In the genomic region with DNA sequence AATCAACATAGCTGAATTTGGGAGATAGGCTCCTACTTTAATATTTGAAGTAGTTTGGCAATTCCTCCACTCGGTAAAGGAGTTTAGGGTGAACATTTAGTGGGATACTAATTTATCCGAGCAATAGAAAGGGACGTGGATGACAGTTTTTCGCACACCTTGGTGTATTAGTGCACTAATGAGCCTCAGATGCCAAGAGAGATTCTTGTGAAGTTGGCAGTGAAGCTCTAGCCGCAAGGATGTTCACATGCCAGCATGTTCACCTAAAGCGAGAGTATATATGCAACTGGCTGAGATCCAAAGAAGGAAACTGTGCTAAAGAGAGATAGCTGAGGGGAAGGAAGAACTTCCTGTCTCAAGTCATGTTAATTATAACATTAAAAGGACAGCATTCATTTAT, we compare ENCODE assay signal across 8 cellular contexts. TPM values are rescaled to one million over a fixed set of nuclear protein-coding genes. Genes with fewer than 3 reads are reported as not detected.
DNase-seq lines count a peak whose midpoint lies in the region; ATAC-seq and TF ChIP-seq lines count a peak whose summit lies in the region.

No MANE protein-coding gene starts in this region.

- TF ChIP-seq CTCF in NB4 (IDR thresholded peaks at IDR 0.05; ENCODE audit: low read depth, low read length) (no peak), ascending aorta (IDR thresholded peaks at IDR 0.05) (no peak), nephron progenitor cell (IDR thresholded peaks at IDR 0.05) (no peak), WERI-Rb-1 (IDR thresholded peaks at IDR 0.05; ENCODE audit: low read depth, low read length) (no peak), suprapubic skin (IDR thresholded peaks at IDR 0.05) (no peak)

- peaks cover 64% of the 10 kb centered on the region for H3K4me1 Mint-ChIP-seq in nephron progenitor cell

- H3K27me3 Mint-ChIP-seq in nephron progenitor cell (ENCODE audit: low read depth, poor library complexity), result no peaks in the 10 kb centered on the region

- TF ChIP-seq POLR2A in NB4 (IDR thresholded peaks at IDR 0.05; ENCODE audit: extremely low read depth, insufficient read length), result no peak
- no peak for TF ChIP-seq POLR2A in suprapubic skin (IDR thresholded peaks at IDR 0.05)

- H3K36me3 ChIP-seq in ascending aorta (peaks cover 3 to 34% of the 10 kb centered on the region in 2 donors), WERI-Rb-1 (no peaks in the 10 kb centered on the region), suprapubic skin (no peaks in the 10 kb centered on the region)

- peak; percentile 67 for DNase-seq in GDM1 (lab: John Stamatoyannopoulos, UW)
- peak; percentile 37 for DNase-seq in NB4 (ENCODE audit: low read depth)
- DNase-seq in ascending aorta (ENCODE audit: low spot score in 2 of 2), result no peak
- DNase-seq in nephron progenitor cell, result no peak
- no peak for DNase-seq in WERI-Rb-1
- no peak for DNase-seq in suprapubic skin (ENCODE audit: low spot score in 2 of 2)

- no peaks in the 10 kb centered on the region for H3K9me3 Mint-ChIP-seq in nephron progenitor cell

- intact Hi-C loops in ascending aorta (cut with DNase I), result no loop called here

- peaks cover 13% of the 10 kb centered on the region for H3K36me3 Mint-ChIP-seq in nephron progenitor cell (ENCODE audit: low read depth)

- no peaks in the 10 kb centered on the region for H3K27me3 ChIP-seq in ascending aorta
- H3K27me3 ChIP-seq in WERI-Rb-1 (ENCODE audit: insufficient read depth, low read depth, severe bottlenecking), result no peaks in the 10 kb centered on the region
- H3K27me3 ChIP-seq in suprapubic skin, result no peaks in the 10 kb centered on the region

- ATAC-seq in GM18873 (IDR thresholded peaks at IDR 0.05; ENCODE audit: low FRiP score, unreplicated experiment) (no peak), HG03108 (IDR thresholded peaks at IDR 0.05; ENCODE audit: unreplicated experiment) (no peak)

- H3K27ac Mint-ChIP-seq in nephron progenitor cell, result peak overlapping the region; percentile 95

- no peak for TF ChIP-seq EP300 in suprapubic skin (IDR thresholded peaks at IDR 0.05)

- H3K4me1 ChIP-seq in ascending aorta (peaks cover 0 to 47% of the 10 kb centered on the region in 2 donors), suprapubic skin (peaks cover 40% of the 10 kb centered on the region)

- H3K27ac ChIP-seq in ascending aorta (peak overlapping the region; percentile 4 to 50), WERI-Rb-1 (no peak overlapping the region), suprapubic skin (no peak overlapping the region)

- no peaks in the 10 kb centered on the region for H3K9me3 ChIP-seq in ascending aorta
- peaks cover 2% of the 10 kb centered on the region for H3K9me3 ChIP-seq in WERI-Rb-1 (ENCODE audit: severe bottlenecking)
- no peaks in the 10 kb centered on the region for H3K9me3 ChIP-seq in suprapubic skin

- H3K4me3 ChIP-seq in NB4 (ENCODE audit: low read depth, low read length), result no peak overlapping the region
- no peak overlapping the region for H3K4me3 ChIP-seq in ascending aorta
- H3K4me3 ChIP-seq in WERI-Rb-1 (ENCODE audit: low read depth, low read length), result no peak overlapping the region
- H3K4me3 ChIP-seq in suprapubic skin, result no peak overlapping the region

- no peak overlapping the region for H3K4me3 Mint-ChIP-seq in nephron progenitor cell

- WGBS in suprapubic skin, result 30% methylated on average over 6 of the region's 6 CpGs

RNA-seq across cellular contexts. Expression of gene TGFBR2, which starts 58.5 kb away (rescaled TPM):
- 343 TPM for total RNA-seq in ascending aorta
- 10 to 100 TPM; 63.7 to 84.3 (median 83.3) TPM for total RNA-seq in suprapubic skin

Comparison
In these comparisons a context has a peak if more than half of its experiments do, and no peak if none do; other contexts are left out.
1. DNase-seq: peak in GDM1 (single experiment) and NB4 (single experiment); none in ascending aorta (0 of 2), nephron progenitor cell (single experiment), WERI-Rb-1 (single experiment) and suprapubic skin (0 of 2).
2. H3K27ac ChIP-seq: peak in ascending aorta (2 of 2); none in WERI-Rb-1 (single experiment) and suprapubic skin (single experiment).